9 cellular contexts compared by ENCODE assay signal in the genomic region with DNA sequence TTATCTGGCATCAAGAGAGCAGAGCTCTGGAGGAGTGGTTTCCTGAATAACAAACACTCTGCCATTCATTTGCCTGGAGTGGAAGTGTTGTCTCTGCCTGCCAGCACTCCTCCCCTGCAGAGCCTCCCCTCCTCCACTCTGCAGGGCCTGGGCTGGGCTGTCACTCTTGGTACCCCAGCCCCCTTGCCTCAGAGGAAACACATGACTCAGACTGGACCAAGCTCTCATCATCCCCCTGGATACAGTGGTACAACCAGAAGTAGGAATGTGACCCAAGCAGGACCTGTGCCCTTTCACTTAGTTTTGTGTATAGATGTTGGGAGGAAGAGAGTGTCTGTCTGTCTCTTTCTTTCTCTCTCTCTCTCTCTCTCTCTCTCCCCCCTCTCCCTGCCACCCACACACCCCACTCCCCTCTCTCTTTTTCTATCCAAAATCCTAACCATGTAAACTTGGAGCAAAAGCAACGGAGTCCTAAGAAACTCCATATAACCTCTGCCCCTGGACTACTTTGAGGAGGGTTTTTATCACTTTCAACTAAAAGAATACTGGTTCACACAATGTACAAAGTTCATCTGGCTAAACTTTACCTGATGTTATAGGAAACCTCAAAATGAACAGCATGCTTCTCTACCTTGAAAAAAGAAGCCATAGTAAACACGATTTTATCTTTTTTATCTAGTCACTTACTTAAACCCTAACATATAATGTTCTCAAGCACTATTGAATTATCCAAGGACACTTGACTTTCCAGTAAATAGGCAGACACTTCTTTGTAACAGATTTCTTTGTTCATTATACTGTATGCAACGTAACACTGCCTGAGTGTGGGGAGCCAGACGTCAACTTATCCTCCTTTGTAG. TPM values are rescaled to one million over a fixed set of nuclear protein-coding genes. Genes with fewer than 3 reads are reported as not detected.
A peak's percentile ranks its signal among the peaks of the same experiment; 100 is the strongest.
DNase-seq lines count a peak whose midpoint lies in the region; FAIRE-seq and TF ChIP-seq lines count a peak whose summit lies in the region.
"Had no signal": no experiment of that assay in that cellular context is flagged by ENCODE, and none has a peak within 500 bp of the region (broad histone marks: within the 10 kb centered on the region; RNA-seq: fewer than 3 reads in every experiment).

No MANE protein-coding gene starts in this region.

- H3K4me3 ChIP-seq in kidney (ENCODE audit: low read length in 2 of 2) (peak overlapping the region; percentile 23 to 26), transverse colon (no peak overlapping the region)

- H3K36me3 ChIP-seq in kidney (ENCODE audit: control insufficient read depth in 1 of 2, insufficient read depth in 2 of 2, low read length in 2 of 2) = no peaks in the 10 kb centered on the region
- H3K36me3 ChIP-seq in transverse colon = no peaks in the 10 kb centered on the region

- intact Hi-C loops in kidney (cut with DNase I) = no loop called here
- intact Hi-C loops in transverse colon (cut with DNase I; ENCODE audit: low total_unique reads) = no loop called here

- H3K4me1 Mint-ChIP-seq in type B pancreatic cell (ENCODE audit: unreplicated experiment) = peaks cover 48% of the 10 kb centered on the region

- TF ChIP-seq EP300 in transverse colon (IDR thresholded peaks at IDR 0.05; ENCODE audit: low read depth) = no peak

- H3K27ac ChIP-seq in kidney (ENCODE audit: low read depth in 2 of 2, low read length in 2 of 2) (peak overlapping the region; percentile 43 to 58), transverse colon (no peak overlapping the region)

- H3K9me3 ChIP-seq in kidney (ENCODE audit: control insufficient read depth in 1 of 2, low read length in 2 of 2) = no peaks in the 10 kb centered on the region
- H3K9me3 ChIP-seq in transverse colon = no peaks in the 10 kb centered on the region

- no peaks in the 10 kb centered on the region for H3K27me3 ChIP-seq in transverse colon

- no peak overlapping the region for H3K9ac ChIP-seq in kidney (ENCODE audit: low read length in 2 of 2)

- H3K27me3 Mint-ChIP-seq in type B pancreatic cell = no peaks in the 10 kb centered on the region

- WGBS in transverse colon (ENCODE audit: low coverage in 1 of 2), 2 donors = 60 to 70% methylated on average over 4 of the region's 4 CpGs

- H3K27ac Mint-ChIP-seq in type B pancreatic cell = peak overlapping the region; percentile 73

- FAIRE-seq in kidney (lab: Jason Lieb, UNC) = no peak

- DNase-seq in Ammon's horn (ENCODE audit: low spot score) = peak; percentile 93
- peak; percentile 17 for DNase-seq in NCI-H146 treated with DMSO at 0.1 percent for 48 hours (lab: John Stamatoyannopoulos, UW; ENCODE audit: unreplicated experiment)
- DNase-seq in brain pericyte (ENCODE audit: low read depth, low spot score) = peak; percentile 51
- DNase-seq in kidney = peak; percentile 79
- no peak for DNase-seq in type B pancreatic cell (ENCODE audit: extremely low spot score, unreplicated experiment)
- DNase-seq in SIG-M5 treated with dmso at 0.1 percent for 504 hours (lab: John Stamatoyannopoulos, UW; ENCODE audit: unreplicated experiment) = no peak
- no peak for DNase-seq in transverse colon
- no peak for DNase-seq in RPMI8226
- DNase-seq: DND-41 had no signal

- H3K4me3 Mint-ChIP-seq in type B pancreatic cell = peak overlapping the region; percentile 63

- no peak for TF ChIP-seq CTCF in kidney (IDR thresholded peaks at IDR 0.05; ENCODE audit: borderline replicate concordance, extremely low read depth, insufficient read depth)
- TF ChIP-seq CTCF in type B pancreatic cell (conservative IDR thresholded peaks at IDR 0.05) = no peak
- TF ChIP-seq CTCF in transverse colon (IDR thresholded peaks at IDR 0.05) = no peak

- H3K36me3 Mint-ChIP-seq in type B pancreatic cell = no peaks in the 10 kb centered on the region

- no peaks in the 10 kb centered on the region for H3K9me3 Mint-ChIP-seq in type B pancreatic cell

- peaks cover 18 to 21% of the 10 kb centered on the region in 2 donors for H3K4me1 ChIP-seq in kidney (ENCODE audit: control insufficient read depth in 1 of 2, insufficient read depth in 1 of 2, low read depth in 1 of 2, low read length in 2 of 2)
- H3K4me1 ChIP-seq in transverse colon = peaks cover 0 to 24% (median 4%) of the 10 kb centered on the region in 4 donors

- in situ Hi-C loops in transverse colon (cut with MboI; ENCODE audit: low pct_ligation_motif_present in 1 of 4, low pct_unique_long_range_greater_than_20kb in 1 of 4, low sequenced_read_pairs in 3 of 4) = no loop called here

- TF ChIP-seq POLR2A in transverse colon (IDR thresholded peaks at IDR 0.05) = no peak

RNA-seq across cellular contexts. Expression of a gene that starts 43.8 kb away (rescaled TPM):
- 38.9 TPM for total RNA-seq in kidney
- polyA plus RNA-seq in kidney (ENCODE audit: insufficient read depth, low read depth, low replicate concordance) = 3.2 TPM
- total RNA-seq in type B pancreatic cell (ENCODE audit: low replicate concordance) = 14.7 and 24.6 TPM in 2 replicates
- 10 to 100 TPM; 12.7 to 28.4 (median 19.5) TPM for total RNA-seq in transverse colon

RNA-seq across cellular contexts. Expression of a gene that starts 44.1 kb away (rescaled TPM):
- total RNA-seq in kidney = 25.0 TPM
- 18.7 TPM for polyA plus RNA-seq in kidney (ENCODE audit: insufficient read depth, low read depth, low replicate concordance)
- 20.0 and 21.4 TPM in 2 replicates for total RNA-seq in type B pancreatic cell (ENCODE audit: low replicate concordance)
- total RNA-seq in transverse colon = 10 to 100 TPM in 3 of 4 donors, 1 to 10 TPM in 1; 2.2 to 27.6 (median 24.1) TPM

Comparison
In these comparisons a context has a peak if more than half of its experiments do, and no peak if none do; other contexts are left out.
1. DNase-seq: peak in Ammon's horn (single experiment), NCI-H146 treated with DMSO at 0.1 percent for 48 hours (single experiment), brain pericyte (single experiment) and kidney (single experiment); none in type B pancreatic cell (single experiment), SIG-M5 treated with dmso at 0.1 percent for 504 hours (single experiment), transverse colon (single experiment) and RPMI8226 (single experiment).
2. H3K27ac ChIP-seq: peak in kidney (2 of 2); none in transverse colon (0 of 4).
3. H3K4me3 ChIP-seq: peak in kidney (2 of 2); none in transverse colon (0 of 4).